In the genomic region with DNA sequence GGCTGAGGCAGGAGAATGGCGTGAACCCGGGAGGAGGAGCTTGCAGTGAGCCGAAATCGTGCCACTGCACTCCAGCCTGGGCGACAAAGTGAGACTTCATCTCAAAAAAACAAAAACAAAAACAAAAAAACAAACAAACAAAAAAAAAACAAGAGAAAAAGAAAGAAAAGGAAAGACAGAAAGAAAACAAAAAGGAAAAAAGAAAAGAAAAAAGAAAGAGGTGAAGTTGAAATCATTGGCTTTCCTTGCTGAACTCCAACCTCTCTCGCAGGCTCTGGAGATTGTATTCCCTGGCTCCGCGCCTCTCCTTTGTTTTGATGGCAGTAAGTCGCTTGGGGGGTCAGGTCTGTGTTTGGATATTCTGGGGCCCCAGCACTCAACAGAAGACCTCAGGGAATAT, we compare ENCODE assay signal across 11 cellular contexts. TPM values are rescaled to one million over a fixed set of nuclear protein-coding genes. Genes with fewer than 3 reads are reported as not detected.
DNase-seq lines count a peak whose midpoint lies in the region; ATAC-seq and TF ChIP-seq lines count a peak whose summit lies in the region.
"Not testable (repeated sequence)": the region's sequence is repeated elsewhere in the genome, so short reads cannot be mapped to it uniquely, and the experiment has no call there.
"Had no signal": no experiment of that assay in that cellular context is flagged by ENCODE, and none has a peak within 500 bp of the region (broad histone marks: within the 10 kb centered on the region; RNA-seq: fewer than 3 reads in every experiment).

No MANE protein-coding gene starts in this region.

- H3K36me3 ChIP-seq in CD8-positive, alpha-beta memory T cell (ENCODE audit: insufficient read depth, low read length); PC-9 (ENCODE audit: low read depth): not testable (repeated sequence)

- H3F3A ChIP-seq in PC-9 (ENCODE audit: insufficient read depth, low read depth), result peaks cover 32% of the 10 kb centered on the region

- H3K9me3 ChIP-seq in CD8-positive, alpha-beta memory T cell (ENCODE audit: low read length); PC-9 (ENCODE audit: insufficient read depth, low read depth): not testable (repeated sequence)

- not testable (repeated sequence) for BruUV-seq in PC-9 (replicated peaks; lab: Mats Ljungman, UMichigan)

- H3K36me3 Mint-ChIP-seq in CD8-positive, alpha-beta memory T cell; activated naive CD8-positive, alpha-beta T cell; stimulated activated naive B cell treated with anti-CD40 and anti-IgM and Interleukin-4, amounts not matched to agents 10 μg/mL and 1 μg/mL and 100 μg/mL, for 72 hours: not testable (repeated sequence)
- peaks cover 0 to 26% of the 10 kb centered on the region in 2 donors for H3K36me3 Mint-ChIP-seq in naive B cell

- not testable (repeated sequence) for H3K9me3 Mint-ChIP-seq in CD8-positive, alpha-beta memory T cell; activated naive CD8-positive, alpha-beta T cell (ENCODE audit: low read depth); stimulated activated naive B cell treated with anti-CD40 and anti-IgM and Interleukin-4, amounts not matched to agents 10 μg/mL and 1 μg/mL and 100 μg/mL, for 72 hours
- peaks cover 3 to 11% (median 6%) of the 10 kb centered on the region in 7 donors for H3K9me3 Mint-ChIP-seq in naive B cell

- H3K4me2 ChIP-seq in PC-9, result peak overlapping the region; percentile 94

- not testable (repeated sequence) for ATAC-seq in naive B cell (ENCODE audit: low read depth in 2 of 2); stimulated activated naive B cell treated with anti-CD40 and anti-IgM and Interleukin-4, amounts not matched to agents 10 μg/mL and 1 μg/mL and 100 μg/mL, for 72 hours (replicated peaks)

- not testable (repeated sequence) for H3K9me2 ChIP-seq in PC-9 (ENCODE audit: insufficient read depth)

- peaks cover 21% of the 10 kb centered on the region for H3K4me1 ChIP-seq in CD8-positive, alpha-beta memory T cell (ENCODE audit: insufficient read depth, low read length)
- H3K4me1 ChIP-seq in PC-9 (replicated peaks; ENCODE audit: insufficient read depth), result peaks cover 17% of the 10 kb centered on the region

- H3K27ac Mint-ChIP-seq in CD8-positive, alpha-beta memory T cell; activated naive CD8-positive, alpha-beta T cell; naive B cell; stimulated activated naive B cell treated with anti-CD40 and anti-IgM and Interleukin-4, amounts not matched to agents 10 μg/mL and 1 μg/mL and 100 μg/mL, for 72 hours: not testable (repeated sequence)

- CTCF ChIA-PET in CD8-positive, alpha-beta memory T cell (lab: Charles Lee); PC-9 (lab: Charles Lee): not testable (repeated sequence)

- not testable (repeated sequence) for DNase-seq in CD8-positive, alpha-beta memory T cell; PC-9; epithelial cell of prostate (ENCODE audit: low read depth, low spot score); naive B cell; stimulated activated naive B cell treated with anti-CD40 and anti-IgM and Interleukin-4, amounts not matched to agents 10 μg/mL and 1 μg/mL and 100 μg/mL, for 72 hours

- not testable (repeated sequence) for TF ChIP-seq CTCF in PC-9 (conservative IDR thresholded peaks at IDR 0.05)

- H3K4me3 ChIP-seq in CD8-positive, alpha-beta memory T cell (ENCODE audit: low read length), result not testable (repeated sequence)
- H3K4me3 ChIP-seq in PC-9, result peak overlapping the region; percentile 88; the same call in 1 of the 2 replicates

- peaks cover 64% of the 10 kb centered on the region for H3K27me3 ChIP-seq in CD8-positive, alpha-beta memory T cell (ENCODE audit: insufficient read depth, low read length, poor library complexity, severe bottlenecking)
- not testable (repeated sequence) for H3K27me3 ChIP-seq in PC-9 (ENCODE audit: insufficient read depth, low read depth)

- not testable (repeated sequence) for H2AFZ ChIP-seq in PC-9

- intact Hi-C loops in PC-9 (cut with micrococcal nuclease; ENCODE audit: unreplicated experiment), result not testable (repeated sequence)

- peaks cover 73 to 78% of the 10 kb centered on the region in 2 donors for H3K27me3 Mint-ChIP-seq in CD8-positive, alpha-beta memory T cell
- H3K27me3 Mint-ChIP-seq in activated naive CD8-positive, alpha-beta T cell, result peaks cover 49% of the 10 kb centered on the region
- peaks cover 57 to 90% (median 89%) of the 10 kb centered on the region in 3 donors for H3K27me3 Mint-ChIP-seq in naive B cell
- peaks cover 76 to 92% of the 10 kb centered on the region in 2 donors for H3K27me3 Mint-ChIP-seq in stimulated activated naive B cell treated with anti-CD40 and anti-IgM and Interleukin-4, amounts not matched to agents 10 μg/mL and 1 μg/mL and 100 μg/mL, for 72 hours

- not testable (repeated sequence) for H3K27ac ChIP-seq in CD8-positive, alpha-beta memory T cell (ENCODE audit: low read depth, low read length); PC-9
- H3K27ac ChIP-seq in epithelial cell of prostate, result peak overlapping the region; percentile 80

- H3K79me2 ChIP-seq in PC-9 (ENCODE audit: low read depth), result not testable (repeated sequence)

- H4K20me1 ChIP-seq in PC-9 (ENCODE audit: insufficient read depth), result not testable (repeated sequence)

- POLR2A ChIA-PET in CD8-positive, alpha-beta memory T cell (lab: Charles Lee); PC-9 (lab: Charles Lee; ENCODE audit: unreplicated experiment): not testable (repeated sequence)

- H3K4me3 Mint-ChIP-seq in CD8-positive, alpha-beta memory T cell, result peak overlapping the region in 4 of 7 donors; percentile 30 to 59 (median 52)
- H3K4me3 Mint-ChIP-seq in activated naive CD8-positive, alpha-beta T cell, result peak overlapping the region; percentile 69
- peak overlapping the region; percentile 53 to 81 (median 76) for H3K4me3 Mint-ChIP-seq in naive B cell
- peak overlapping the region; percentile 63 to 83 for H3K4me3 Mint-ChIP-seq in stimulated activated naive B cell treated with anti-CD40 and anti-IgM and Interleukin-4, amounts not matched to agents 10 μg/mL and 1 μg/mL and 100 μg/mL, for 72 hours

- H3K4me1 Mint-ChIP-seq in CD8-positive, alpha-beta memory T cell, result peaks cover 4 to 19% (median 13%) of the 10 kb centered on the region in 3 donors
- H3K4me1 Mint-ChIP-seq in activated naive CD8-positive, alpha-beta T cell (ENCODE audit: low read depth), result peaks cover 16% of the 10 kb centered on the region
- H3K4me1 Mint-ChIP-seq in naive B cell, result peaks cover 17 to 26% (median 23%) of the 10 kb centered on the region in 3 donors
- H3K4me1 Mint-ChIP-seq in stimulated activated naive B cell treated with anti-CD40 and anti-IgM and Interleukin-4, amounts not matched to agents 10 μg/mL and 1 μg/mL and 100 μg/mL, for 72 hours, result peaks cover 11 to 28% of the 10 kb centered on the region in 2 donors

RNA-seq across cellular contexts. Expression of a gene that starts 5.9 kb away (rescaled TPM):
- total RNA-seq in CD8-positive, alpha-beta memory T cell, result under 1 TPM in 1 of 2 experiments, not detected in 1; 0.27 TPM
- polyA plus RNA-seq in CD8-positive, alpha-beta memory T cell, result not detected
- total RNA-seq in PC-9 (2021), result 51.8 and 76.6 TPM in 2 replicates
- polyA plus RNA-seq in naive B cell (ENCODE audit: low read depth in 6 of 6), result not detected

RNA-seq across cellular contexts. Expression of a gene that starts 7.8 kb away (rescaled TPM):
- total RNA-seq in CD8-positive, alpha-beta memory T cell, result not detected
- polyA plus RNA-seq in CD8-positive, alpha-beta memory T cell, result 0.37 TPM
- 1.3 and 2.8 TPM in 2 replicates for total RNA-seq in PC-9 (2021)
- polyA plus RNA-seq in naive B cell (ENCODE audit: low read depth in 6 of 6), result 1 to 10 TPM in 5 of 6 donors, under 1 TPM in 1; 0.92 to 2.6 (median 1.6) TPM
- total RNA-seq: gastrocnemius medialis, LHCN-M2, sciatic nerve, upper lobe of right lung had no signal

RNA-seq across cellular contexts. Expression of a gene that starts 14.8 kb away (rescaled TPM):
- not detected for total RNA-seq in CD8-positive, alpha-beta memory T cell
- polyA plus RNA-seq in CD8-positive, alpha-beta memory T cell, result not detected
- total RNA-seq in PC-9 (2021), result 13.7 and 18.2 TPM in 2 replicates
- polyA plus RNA-seq in naive B cell (ENCODE audit: low read depth in 6 of 6), result not detected
- total RNA-seq: left lobe of liver, sciatic nerve, upper lobe of right lung had no signal

RNA-seq across cellular contexts. Expression of a gene that starts 23.3 kb away (rescaled TPM):
- not detected for total RNA-seq in CD8-positive, alpha-beta memory T cell
- not detected for polyA plus RNA-seq in CD8-positive, alpha-beta memory T cell
- total RNA-seq in PC-9 (2021), result 228 and 266 TPM in 2 replicates
- not detected for polyA plus RNA-seq in naive B cell (ENCODE audit: low read depth in 6 of 6)

RNA-seq across cellular contexts. Expression of a gene that starts 37.0 kb away (rescaled TPM):
- total RNA-seq in CD8-positive, alpha-beta memory T cell, result not detected
- not detected for polyA plus RNA-seq in CD8-positive, alpha-beta memory T cell
- 11.7 and 21.4 TPM in 2 replicates for total RNA-seq in PC-9 (2021)
- not detected for polyA plus RNA-seq in naive B cell (ENCODE audit: low read depth in 6 of 6)
- total RNA-seq: upper lobe of right lung had no signal

Comparison
In these comparisons a context has a peak if more than half of its experiments do, and no peak if none do; other contexts are left out.
1. RNA of a gene that starts 5.9 kb away (total RNA-seq): 51.8 to 76.6 TPM in PC-9; 0.27 TPM in CD8-positive, alpha-beta memory T cell; every median in the first group is over 10 times any median in the second.
2. RNA of a gene that starts 14.8 kb away (total RNA-seq): 13.7 to 18.2 TPM in PC-9; not detected in CD8-positive, alpha-beta memory T cell; every median in the first group is over 10 times any median in the second.
3. Peak in every context shown above with its lines, with median percentiles within 50 percentile points of each other: H3K4me3 Mint-ChIP-seq.